Comparison of ENCODE assay signal across 15 cellular contexts in the genomic region with DNA sequence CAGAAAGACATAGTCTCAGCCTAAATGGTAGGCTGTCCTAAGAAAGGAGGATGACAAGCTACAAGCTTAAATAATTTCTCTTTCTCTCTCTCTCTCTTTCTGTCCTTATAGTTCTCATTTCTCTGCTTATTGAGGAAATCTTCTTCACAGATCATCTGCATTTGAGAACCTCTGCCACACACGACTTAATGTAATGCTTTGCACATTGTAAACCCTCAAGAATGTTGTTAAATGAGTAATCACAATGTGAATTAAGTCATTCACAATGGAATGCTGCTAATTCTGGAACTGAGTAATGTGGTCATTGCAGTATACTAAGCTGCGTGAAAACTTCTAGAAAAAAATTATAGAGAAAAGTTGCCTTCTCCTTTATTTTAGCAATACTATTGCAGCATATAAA.
DNase-seq lines count a peak whose midpoint lies in the region; ATAC-seq, FAIRE-seq and TF ChIP-seq lines count a peak whose summit lies in the region.
"Had no signal": no experiment of that assay in that cellular context is flagged by ENCODE, and none has a peak within 500 bp of the region (broad histone marks: within the 10 kb centered on the region; RNA-seq: fewer than 3 reads in every experiment).

No MANE protein-coding gene starts in this region.

- intact Hi-C loops in GM12878 (cut with micrococcal nuclease; ENCODE audit: unreplicated experiment) (no loop called here), esophagus muscularis mucosa (cut with DNase I) (no loop called here), psoas muscle (cut with DNase I) (loop anchor here in 1 of 2 donors (10.0 kb wide), 1 partner anchor 634 kb away; no protein-coding TSS in a partner anchor)

- DNase-seq in AG09309 (ENCODE audit: low read depth) (peak; percentile 35), GM12878 (ENCODE audit: low read depth, low spot score) (no peak), keratinocyte (ENCODE audit: low read depth, low spot score) (peak; percentile 19), esophagus muscularis mucosa (ENCODE audit: extremely low spot score) (no peak), psoas muscle (no peak), T1000 (lab: John Stamatoyannopoulos, UW) (no peak)
- DNase-seq: activated CD4-positive, alpha-beta T cell treated with anti-CD3 and anti-CD28 coated beads, Interleukin-2, amount 10 ng/mL, durations not matched to agents 24 days and 14 days; esophagus squamous epithelium; left cardiac atrium; NCI-H146; T-cell; uterus had no signal

- H2AFZ ChIP-seq in GM12878 (ENCODE audit: control insufficient read depth, low read depth, low read length) = no peak overlapping the region
- peak overlapping the region; percentile 23 for H2AFZ ChIP-seq in keratinocyte (ENCODE audit: control insufficient read depth, low read length)

- TF ChIP-seq POLR2A in GM12878 (IDR thresholded peaks at IDR 0.05; ENCODE audit: low read depth, low read length) = no peak
- TF ChIP-seq POLR2A in esophagus muscularis mucosa (IDR thresholded peaks at IDR 0.05; ENCODE audit: low read depth) = no peak

- no peaks in the 10 kb centered on the region for H3K79me2 ChIP-seq in GM12878 (ENCODE audit: control insufficient read depth, insufficient read depth, low read length)
- no peaks in the 10 kb centered on the region for H3K79me2 ChIP-seq in keratinocyte (ENCODE audit: control insufficient read depth, insufficient read depth, low read length)

- FAIRE-seq in GM12878 (lab: Jason Lieb, UNC) = no peak
- FAIRE-seq in keratinocyte (lab: Jason Lieb, UNC) = no peak

- RAD21 ChIA-PET in GM12878 (lab: Charles Lee; ENCODE audit: unreplicated experiment) = no interaction called here

- H3K36me3 ChIP-seq in HUES48 (ENCODE audit: control insufficient read depth, insufficient read depth, low read length) (no peaks in the 10 kb centered on the region), GM12878 (ENCODE audit: control insufficient read depth in 2 of 2, insufficient read depth in 2 of 2, low read length in 1 of 2) (no peaks in the 10 kb centered on the region), keratinocyte (ENCODE audit: control insufficient read depth in 2 of 2, extremely low read depth in 1 of 2, insufficient read depth in 2 of 2, low read length in 2 of 2) (no peaks in the 10 kb centered on the region), esophagus muscularis mucosa (no peaks in the 10 kb centered on the region), psoas muscle (ENCODE audit: insufficient read depth in 1 of 2, low read depth in 1 of 2) (no peaks in the 10 kb centered on the region)
- H3K36me3 ChIP-seq: BLaER1 treated with 17β-estradiol and CSF1 and Interleukin-3, amounts not matched to agents 10 nM and 100 nM; esophagus squamous epithelium; uterus had no signal

- no peaks in the 10 kb centered on the region for H3K9me1 ChIP-seq in keratinocyte (ENCODE audit: control insufficient read depth, extremely low read depth, insufficient read depth, low read length)

- SMC1A ChIA-PET in GM12878 (lab: Charles Lee; ENCODE audit: uncharacterized antibody, unreplicated experiment) = interaction anchor here (1.0 kb wide), 1 partner anchor 13 kb away, joined by 5 read pairs; no protein-coding TSS in a partner anchor

- H3K4me2 ChIP-seq in GM12878 (ENCODE audit: control insufficient read depth, insufficient read depth) = no peak overlapping the region
- peak overlapping the region; percentile 12 for H3K4me2 ChIP-seq in keratinocyte (ENCODE audit: control insufficient read depth, extremely low read depth, insufficient read depth, low read depth, low read length)
- H3K4me2 ChIP-seq: BLaER1 treated with 17β-estradiol and CSF1 and Interleukin-3, amounts not matched to agents 10 nM and 100 nM had no signal

- no peak for TF ChIP-seq RAD21 in GM12878 (IDR thresholded peaks at IDR 0.05; ENCODE audit: insufficient read depth, low read depth, low read length)

- in situ Hi-C loops in GM12878 (cut with MboI) = no loop called here

- no peak for TF ChIP-seq EP300 in GM12878 (IDR thresholded peaks at IDR 0.05; ENCODE audit: borderline replicate concordance in 1 of 2, control insufficient read depth in 1 of 2, low read depth in 2 of 2, low read length in 2 of 2)
- TF ChIP-seq EP300 in esophagus muscularis mucosa (IDR thresholded peaks at IDR 0.05) = no peak

- POLR2A ChIA-PET in GM12878 (lab: Charles Lee) = no interaction called here

- CTCF ChIA-PET in GM12878 (lab: Yijun Ruan, JAX) = no interaction called here

- 2% methylated on average over 2 of the region's 2 CpGs for WGBS in GM12878 (ENCODE audit: insufficient coverage, insufficient replicate concordance, low lambda C conversion rate, missing lambda C conversion rate)
- whole genome bisulfite sequencing in esophagus muscularis mucosa = 30% methylated on average over 2 of the region's 2 CpGs
- 32 to 38% (median 37%) methylated on average over 2 of the region's 2 CpGs for WGBS in psoas muscle, 3 donors

- H3K4me1 ChIP-seq in HUES48 (ENCODE audit: control insufficient read depth, insufficient read depth, low read length) (peaks cover 19% of the 10 kb centered on the region), GM12878 (ENCODE audit: control insufficient read depth, insufficient read depth, low read length) (no peaks in the 10 kb centered on the region), keratinocyte (ENCODE audit: control insufficient read depth, extremely low read depth, insufficient read depth, low read length) (peaks cover 14% of the 10 kb centered on the region), esophagus muscularis mucosa (no peaks in the 10 kb centered on the region), psoas muscle (no peaks in the 10 kb centered on the region)
- H3K4me1 ChIP-seq: BLaER1 treated with 17β-estradiol and CSF1 and Interleukin-3, amounts not matched to agents 10 nM and 100 nM; esophagus squamous epithelium; uterus had no signal

- H4K20me1 ChIP-seq in GM12878 (ENCODE audit: control insufficient read depth, insufficient read depth) = no peaks in the 10 kb centered on the region
- H4K20me1 ChIP-seq in keratinocyte (ENCODE audit: control insufficient read depth, extremely low read depth, insufficient read depth, low read length) = no peaks in the 10 kb centered on the region
- H4K20me1 ChIP-seq: BLaER1 treated with 17β-estradiol and CSF1 and Interleukin-3, amounts not matched to agents 10 nM and 100 nM had no signal

- ATAC-seq in GM12878 = peak; percentile 65
- ATAC-seq in GM19467 (IDR thresholded peaks at IDR 0.05; ENCODE audit: unreplicated experiment) = no peak
- ATAC-seq in psoas muscle = no peak
- ATAC-seq: left cardiac atrium, T-cell had no signal

- TF ChIP-seq CTCF in AG09309 (IDR thresholded peaks at IDR 0.05; ENCODE audit: control insufficient read depth, insufficient read depth, low read depth, low read length, missing control alignments) (no peak), GM12878 (IDR thresholded peaks at IDR 0.05 in 2 of 3, conservative IDR thresholded peaks at IDR 0.05 in 1 of 3; ENCODE audit: control insufficient read depth in 2 of 3, extremely low read depth in 1 of 3, insufficient read depth in 1 of 3, low read depth in 3 of 3, low read length in 3 of 3) (no peak), keratinocyte (optimal IDR thresholded peaks at IDR 0.05 in 1 of 3, IDR thresholded peaks at IDR 0.05 in 1 of 3, conservative IDR thresholded peaks at IDR 0.05 in 1 of 3; ENCODE audit: extremely low read depth in 1 of 3, insufficient read depth in 2 of 3, low read length in 3 of 3) (no peak), esophagus muscularis mucosa (IDR thresholded peaks at IDR 0.05) (no peak), psoas muscle (IDR thresholded peaks at IDR 0.05) (no peak)

- dilution Hi-C loops in keratinocyte (cut with MboI; ENCODE audit: extremely low pct_ligation_motif_present, low sequenced_read_pairs) = no loop called here

- H3K4me3 ChIP-seq in AG09309 (ENCODE audit: control insufficient read depth, low read depth, low read length) (no peak overlapping the region), HUES48 (ENCODE audit: low read depth, low read length) (no peak overlapping the region; the same call in 1 of the 2 replicates), GM12878 (no peak overlapping the region), keratinocyte (ENCODE audit: control insufficient read depth in 2 of 3, extremely low read depth in 1 of 3, insufficient read depth in 2 of 3, low read depth in 1 of 3, low read length in 3 of 3) (no peak overlapping the region), esophagus muscularis mucosa (no peak overlapping the region), psoas muscle (no peak overlapping the region)
- H3K4me3 ChIP-seq: BLaER1 treated with 17β-estradiol and CSF1 and Interleukin-3, amounts not matched to agents 10 nM and 100 nM; esophagus squamous epithelium; uterus had no signal

- H3K27me3 ChIP-seq in HUES48 (ENCODE audit: control insufficient read depth, insufficient read depth, low read length) = no peaks in the 10 kb centered on the region
- no peaks in the 10 kb centered on the region for H3K27me3 ChIP-seq in GM12878 (replicated peaks in 1 of 2; ENCODE audit: control insufficient read depth in 2 of 2, insufficient read depth in 2 of 2, low read length in 1 of 2)
- H3K27me3 ChIP-seq in keratinocyte (ENCODE audit: control insufficient read depth, extremely low read depth, insufficient read depth, low read length) = no peaks in the 10 kb centered on the region
- H3K27me3 ChIP-seq in esophagus muscularis mucosa = no peaks in the 10 kb centered on the region
- no peaks in the 10 kb centered on the region for H3K27me3 ChIP-seq in psoas muscle (ENCODE audit: insufficient read depth in 3 of 3, low read length in 2 of 3)
- H3K27me3 ChIP-seq: esophagus squamous epithelium, uterus had no signal

- no TSS peak for BruUV-seq in GM12878 (replicated peaks; lab: Mats Ljungman, UMichigan)

- H3K9me3 ChIP-seq in HUES48 (ENCODE audit: control insufficient read depth, insufficient read depth, low read length) (no peaks in the 10 kb centered on the region), GM12878 (replicated peaks; ENCODE audit: control insufficient read depth, insufficient read depth, low read length) (no peaks in the 10 kb centered on the region), keratinocyte (ENCODE audit: control insufficient read depth, low read depth, low read length) (no peaks in the 10 kb centered on the region), esophagus muscularis mucosa (no peaks in the 10 kb centered on the region), psoas muscle (no peaks in the 10 kb centered on the region)
- H3K9me3 ChIP-seq: esophagus squamous epithelium, uterus had no signal

- H3K9ac ChIP-seq in HUES48 (ENCODE audit: low read depth, low read length) = no peak overlapping the region
- no peak overlapping the region for H3K9ac ChIP-seq in GM12878 (ENCODE audit: control insufficient read depth, insufficient read depth, low read length)
- no peak overlapping the region for H3K9ac ChIP-seq in keratinocyte (ENCODE audit: control insufficient read depth, extremely low read depth, insufficient read depth, low read length)
- H3K9ac ChIP-seq: BLaER1 treated with 17β-estradiol and CSF1 and Interleukin-3, amounts not matched to agents 10 nM and 100 nM had no signal

- H3K27ac ChIP-seq in HUES48 (ENCODE audit: low read depth, low read length) = peak overlapping the region; percentile 52
- H3K27ac ChIP-seq in GM12878 (ENCODE audit: control insufficient read depth, insufficient read depth) = no peak overlapping the region
- no peak overlapping the region for H3K27ac ChIP-seq in keratinocyte (ENCODE audit: control insufficient read depth, insufficient read depth, low read length)
- H3K27ac ChIP-seq in esophagus muscularis mucosa (replicated peaks in 1 of 4) = no peak overlapping the region
- H3K27ac ChIP-seq in psoas muscle = no peak overlapping the region
- H3K27ac ChIP-seq: BLaER1 treated with 17β-estradiol and CSF1 and Interleukin-3, amounts not matched to agents 10 nM and 100 nM; esophagus squamous epithelium; uterus had no signal

Comparison
In these comparisons a context has a peak if more than half of its experiments do, and no peak if none do; other contexts are left out.
1. DNase-seq: peak in AG09309 (single experiment) and keratinocyte (single experiment); none in GM12878 (single experiment), esophagus muscularis mucosa (single experiment), psoas muscle (0 of 2) and T1000 (single experiment).